In genomic region chr18:48569915-48570264, GRCh38 we compare ENCODE assay signal across 1 cellular context.
TF ChIP-seq lines count a peak whose summit lies in the region.

No MANE protein-coding gene starts in this region.

TF ChIP-seq in HepG2, 621 proteins besides CTCF, POLR2A, EP300 and RAD21 (continued from another document):
- TF ChIP-seq SALL1 (CRISPR knock-in tag; IDR thresholded peaks at IDR 0.05), result peak; percentile 15; the same call in 1 of the 2 replicates
- 0 out of 2 replicates have a peak, but pooled peaks have one; percentile 3 for TF ChIP-seq HNF4A (CRISPR knock-in tag; IDR thresholded peaks at IDR 0.05)
- no peak for TF ChIP-seq ZNF136 (CRISPR knock-in tag; IDR thresholded peaks at IDR 0.05; ENCODE audit: low read depth)
- no peak for TF ChIP-seq PCBP2 (optimal IDR thresholded peaks at IDR 0.05; ENCODE audit: low read depth, low read length, poor library complexity, severe bottlenecking)
- TF ChIP-seq POGK (CRISPR knock-in tag; conservative IDR thresholded peaks at IDR 0.05), result no peak
- TF ChIP-seq GABPA (IDR thresholded peaks at IDR 0.05; ENCODE audit: low read depth, low read length), result no peak
- TF ChIP-seq GABPA (CRISPR knock-in tag; IDR thresholded peaks at IDR 0.05; ENCODE audit: low read depth), result no peak
- TF ChIP-seq SNAPC4 (CRISPR knock-in tag; IDR thresholded peaks at IDR 0.05), result no peak
- no peak for TF ChIP-seq KAT2B (IDR thresholded peaks at IDR 0.05; ENCODE audit: borderline replicate concordance, low read depth, low read length)
- peak; percentile 61; the same call in 1 of the 2 replicates for TF ChIP-seq MAX (IDR thresholded peaks at IDR 0.05)
- no peak for TF ChIP-seq KDM5B (CRISPR knock-in tag; IDR thresholded peaks at IDR 0.05; ENCODE audit: borderline replicate concordance)
- TF ChIP-seq ARID4A (CRISPR knock-in tag; IDR thresholded peaks at IDR 0.05; ENCODE audit: borderline replicate concordance), result peak; percentile 15; the same call in 1 of the 2 replicates
- peak; percentile 9; the same call in 1 of the 2 replicates for TF ChIP-seq SAP130 (CRISPR knock-in tag; IDR thresholded peaks at IDR 0.05; ENCODE audit: low read depth)
TF ChIP-seq in HepG2: peak in this region for 8.
